Comparison of ENCODE assay signal across 1 cellular context in the genomic region with DNA sequence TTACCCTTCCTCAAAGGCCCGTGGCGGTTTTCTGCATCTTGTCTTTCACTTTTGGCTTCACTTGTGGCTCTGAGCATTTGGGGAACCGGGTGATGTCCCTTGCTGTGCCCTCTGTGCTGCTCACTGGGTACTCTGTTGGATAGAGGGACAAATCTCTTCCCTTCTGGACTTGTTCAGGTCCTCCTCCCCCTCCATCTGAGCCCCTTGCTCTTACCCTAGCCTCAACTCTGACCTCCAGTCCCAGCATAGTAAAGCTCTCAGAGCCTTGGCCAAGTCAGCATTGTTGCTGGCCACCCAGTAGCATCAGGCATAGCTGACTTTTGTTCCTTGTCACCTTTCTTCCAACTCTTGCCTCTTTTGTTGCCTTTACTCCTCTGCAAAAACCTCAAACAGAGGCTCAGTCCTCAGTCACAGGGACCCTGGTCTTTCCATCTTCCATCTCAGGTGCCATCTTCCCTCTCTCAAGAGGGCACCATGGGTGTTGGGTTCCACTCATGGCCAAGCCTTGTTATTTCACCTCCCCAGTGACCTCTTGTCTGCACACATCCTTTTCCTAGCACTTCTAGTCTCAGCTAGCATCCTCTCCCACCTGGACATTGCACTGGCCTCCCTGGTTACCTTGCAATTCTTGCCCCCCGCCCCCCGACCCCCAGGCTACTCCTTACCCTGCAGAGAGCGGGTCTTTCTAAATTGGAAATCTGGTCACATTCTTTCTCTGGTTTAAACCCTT.
TF ChIP-seq lines count a peak whose summit lies in the region.

No MANE protein-coding gene starts in this region.

TF ChIP-seq in HCT116, 20 proteins besides CTCF, POLR2A, EP300 and RAD21:
- TF ChIP-seq, protein P1, sequence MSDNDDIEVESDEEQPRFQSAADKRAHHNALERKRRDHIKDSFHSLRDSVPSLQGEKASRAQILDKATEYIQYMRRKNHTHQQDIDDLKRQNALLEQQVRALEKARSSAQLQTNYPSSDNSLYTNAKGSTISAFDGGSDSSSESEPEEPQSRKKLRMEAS (IDR thresholded peaks at IDR 0.05) = no peak
- TF ChIP-seq POLR2AphosphoS5 (IDR thresholded peaks at IDR 0.05; ENCODE audit: low read depth, low read length) = peak; percentile 31; the same call in 1 of the 2 replicates
